In genomic region chr20:24806896-24807676, GRCh38 we compare ENCODE assay signal across 4 cellular contexts.
"Had no signal": no experiment of that assay in that cellular context is flagged by ENCODE, and none has a peak within 500 bp of the region (broad histone marks: within the 10 kb centered on the region; RNA-seq: fewer than 3 reads in every experiment).

No MANE protein-coding gene starts in this region.

- DNase-seq: H9, HCEC 1CT had no signal

- H3K4me1 Mint-ChIP-seq: GM23338, H9, IgD-negative memory B cell had no signal

- ATAC-seq: GM23338 had no signal

- H3K27ac Mint-ChIP-seq: GM23338, H9 had no signal

- H3K9me3 Mint-ChIP-seq: GM23338, H9, IgD-negative memory B cell had no signal

- H3K4me3 ChIP-seq: GM23338 had no signal

- H3K4me3 Mint-ChIP-seq: GM23338, H9, IgD-negative memory B cell had no signal
